In the genomic region with DNA sequence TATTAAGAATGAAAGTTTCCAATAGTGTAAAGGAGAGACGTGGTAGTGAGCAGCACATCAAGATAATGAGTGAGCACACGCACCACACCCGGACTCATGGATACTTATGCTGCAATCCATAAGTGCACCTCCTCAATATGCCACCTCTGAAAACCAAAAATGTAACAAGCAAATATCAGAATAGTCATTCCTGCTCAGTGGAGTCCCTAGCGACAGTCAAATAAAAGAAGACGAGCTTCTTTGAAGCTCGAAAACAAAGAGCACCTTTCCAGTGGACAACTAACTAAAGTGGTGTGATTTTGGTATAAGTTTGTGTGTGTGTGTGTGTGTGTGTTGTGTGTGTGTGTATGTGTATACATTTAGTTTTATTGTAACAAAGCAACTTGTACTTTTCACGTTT, we compare ENCODE assay signal across 20 cellular contexts.
DNase-seq lines count a peak whose midpoint lies in the region; ATAC-seq and TF ChIP-seq lines count a peak whose summit lies in the region.
"Had no signal": no experiment of that assay in that cellular context is flagged by ENCODE, and none has a peak within 500 bp of the region (broad histone marks: within the 10 kb centered on the region; RNA-seq: fewer than 3 reads in every experiment).

No MANE protein-coding gene starts in this region.

- H3K9me3 ChIP-seq in BE2C = no peaks in the 10 kb centered on the region
- no peaks in the 10 kb centered on the region for H3K9me3 ChIP-seq in SK-N-SH
- H3K9me3 ChIP-seq in endodermal cell (ENCODE audit: control insufficient read depth, low read length) = no peaks in the 10 kb centered on the region
- H3K9me3 ChIP-seq in right cardiac atrium (ENCODE audit: control insufficient read depth, low read length) = no peaks in the 10 kb centered on the region

- H3K36me3 Mint-ChIP-seq in endodermal cell (ENCODE audit: low read depth) = no peaks in the 10 kb centered on the region
- H3K36me3 Mint-ChIP-seq: CD4-positive, CD25-positive, alpha-beta regulatory T cell; CD8-positive, alpha-beta memory T cell had no signal

- H3K4me1 Mint-ChIP-seq in endodermal cell = peaks cover under 1% of the 10 kb centered on the region
- H3K4me1 Mint-ChIP-seq: CD4-positive, CD25-positive, alpha-beta regulatory T cell; CD8-positive, alpha-beta memory T cell; GM23338 had no signal

- H3K4me2 ChIP-seq in SK-N-SH = no peak overlapping the region
- H3K4me2 ChIP-seq: GM23338 had no signal

- H3K4me3 Mint-ChIP-seq in endodermal cell = no peak overlapping the region
- H3K4me3 Mint-ChIP-seq: B cell; CD4-positive, CD25-positive, alpha-beta regulatory T cell; GM23338; IgD-negative memory B cell had no signal

- no peaks in the 10 kb centered on the region for H3F3A ChIP-seq in SK-N-SH (replicated peaks; ENCODE audit: insufficient read depth)

- POLR2A ChIA-PET in SK-N-SH (lab: Yijun Ruan, JAX) = no interaction called here

- CTCF ChIA-PET in SK-N-SH (lab: Yijun Ruan, JAX) = no interaction called here

- no peaks in the 10 kb centered on the region for H3K9me3 Mint-ChIP-seq in endodermal cell
- H3K9me3 Mint-ChIP-seq: GM23338, IgD-negative memory B cell had no signal

- H3K4me3 ChIP-seq in BE2C (ENCODE audit: low read depth, low read length) (no peak overlapping the region), SK-N-SH (ENCODE audit: low read depth in 2 of 2, low read length in 1 of 2) (no peak overlapping the region), endodermal cell (ENCODE audit: low read length) (no peak overlapping the region), right cardiac atrium (ENCODE audit: low read length) (no peak overlapping the region)
- no peak overlapping the region for H3K4me3 ChIP-seq in Jurkat, Clone E6-1 (ENCODE audit: low read length)
- H3K4me3 ChIP-seq: GM12878, GM23338 had no signal

- TF ChIP-seq CTCF in BE2C (IDR thresholded peaks at IDR 0.05; ENCODE audit: low read depth, low read length) = peak; percentile 31; the same call in 1 of the 2 replicates
- TF ChIP-seq CTCF in SK-N-SH (IDR thresholded peaks at IDR 0.05) = peak; percentile 31
- TF ChIP-seq CTCF in endodermal cell (conservative IDR thresholded peaks at IDR 0.05) = peak; percentile 17

- 40% methylated on average over 7 of the region's 7 CpGs for WGBS in SK-N-SH (ENCODE audit: low lambda C conversion rate)
- WGBS in endodermal cell (ENCODE audit: insufficient coverage in 1 of 2, insufficient read length in 1 of 2), 2 experiments = 91 to 100% methylated on average over 3 to 7 of the region's 7 CpGs
- WGBS in right cardiac atrium = 82% methylated on average over 7 of the region's 7 CpGs

- TF ChIP-seq RAD21 in SK-N-SH (IDR thresholded peaks at IDR 0.05; ENCODE audit: low read length) = no peak

- no peaks in the 10 kb centered on the region for H3K27me3 ChIP-seq in BE2C
- H3K27me3 ChIP-seq in SK-N-SH (ENCODE audit: insufficient read depth) = no peaks in the 10 kb centered on the region
- H3K27me3 ChIP-seq in endodermal cell (ENCODE audit: control insufficient read depth, insufficient read depth, low read length, poor library complexity, severe bottlenecking) = no peaks in the 10 kb centered on the region
- no peaks in the 10 kb centered on the region for H3K27me3 ChIP-seq in right cardiac atrium (ENCODE audit: control insufficient read depth, insufficient read depth)

- H3K9me2 ChIP-seq in SK-N-SH = no peaks in the 10 kb centered on the region

- no peaks in the 10 kb centered on the region for H4K20me1 ChIP-seq in SK-N-SH (ENCODE audit: insufficient read depth)

- peak overlapping the region; percentile 49; the same call in 1 of the 2 replicates for H2AFZ ChIP-seq in SK-N-SH (ENCODE audit: low read depth)
- H2AFZ ChIP-seq: GM23338 had no signal

- intact Hi-C loops in right cardiac atrium (cut with DNase I) = no loop called here

- H3K79me2 ChIP-seq in SK-N-SH (ENCODE audit: insufficient read depth) = no peaks in the 10 kb centered on the region

- peaks cover 9% of the 10 kb centered on the region for H3K4me1 ChIP-seq in BE2C
- H3K4me1 ChIP-seq in SK-N-SH (ENCODE audit: control insufficient read depth in 1 of 2, insufficient read depth in 2 of 2, low read depth in 1 of 2, low read length in 1 of 2) = no peaks in the 10 kb centered on the region; a peak in 1 of 4 replicates
- H3K4me1 ChIP-seq in endodermal cell (ENCODE audit: control insufficient read depth, insufficient read depth, low read length) = no peaks in the 10 kb centered on the region
- no peaks in the 10 kb centered on the region for H3K4me1 ChIP-seq in right cardiac atrium (ENCODE audit: control insufficient read depth, insufficient read depth, low read length)

- no peak overlapping the region for H3K27ac ChIP-seq in SK-N-SH (ENCODE audit: low read depth in 2 of 2, low read length in 1 of 2)
- H3K27ac ChIP-seq in endodermal cell (ENCODE audit: low read depth, low read length) = no peak overlapping the region
- no peak overlapping the region for H3K27ac ChIP-seq in right cardiac atrium (ENCODE audit: low read length)

- no peak for TF ChIP-seq EP300 in SK-N-SH (IDR thresholded peaks at IDR 0.05; ENCODE audit: borderline replicate concordance in 1 of 2, low read depth in 1 of 2, low read length in 1 of 2)

- no peak for DNase-seq in BE2C
- DNase-seq in Jurkat, Clone E6-1 (ENCODE audit: low read depth, low spot score) = peak; percentile 4
- DNase-seq in SK-N-SH = no peak
- no peak for DNase-seq in endodermal cell
- no peak for DNase-seq in right cardiac atrium
- no peak for DNase-seq in ureter (ENCODE audit: low spot score)
- DNase-seq: C1 segment of cervical spinal cord; CD4-positive, CD25-positive, alpha-beta regulatory T cell; CD8-positive, alpha-beta memory T cell; COR-L47; DMS 273 treated with DMSO at 0.1 percent for 48 hours; DMS53; DND-41; EL; HCEC 1CT had no signal

- H3K9ac ChIP-seq in SK-N-SH = no peak overlapping the region
- no peak overlapping the region for H3K9ac ChIP-seq in endodermal cell (ENCODE audit: extremely low read depth, low read length, poor library complexity, severe bottlenecking)

- H3K36me3 ChIP-seq in BE2C (no peaks in the 10 kb centered on the region), SK-N-SH (replicated peaks in 1 of 2; ENCODE audit: control insufficient read depth in 1 of 2, insufficient read depth in 2 of 2, low read length in 1 of 2) (no peaks in the 10 kb centered on the region), endodermal cell (ENCODE audit: control insufficient read depth, insufficient read depth, low read length) (no peaks in the 10 kb centered on the region)

- H3K27me3 Mint-ChIP-seq in endodermal cell (ENCODE audit: insufficient read depth) = peaks cover 2% of the 10 kb centered on the region
- H3K27me3 Mint-ChIP-seq: B cell had no signal

- H3K27ac Mint-ChIP-seq in endodermal cell = no peak overlapping the region
- H3K27ac Mint-ChIP-seq: B cell; CD4-positive, CD25-positive, alpha-beta regulatory T cell; CD8-positive, alpha-beta memory T cell; GM23338 had no signal

- ATAC-seq in right cardiac atrium (no peak), GM19467 (IDR thresholded peaks at IDR 0.05; ENCODE audit: unreplicated experiment) (no peak)
- ATAC-seq: GM12878, GM23338 had no signal

TF ChIP-seq in SK-N-SH, 30 proteins besides CTCF, POLR2A, EP300 and RAD21:
- no peak for TF ChIP-seq NRF1 (IDR thresholded peaks at IDR 0.05; ENCODE audit: low read depth, low read length)
- no peak for TF ChIP-seq EZH2phosphoT487 (IDR thresholded peaks at IDR 0.05; ENCODE audit: borderline replicate concordance, low read depth)
- no peak for TF ChIP-seq ZBTB33 (IDR thresholded peaks at IDR 0.05; ENCODE audit: borderline replicate concordance, low read depth)
